ENCODE assay signal across 7 cellular contexts in genomic region chr12:79690156-79690605, GRCh38. TPM values are rescaled to one million over a fixed set of nuclear protein-coding genes. Genes with fewer than 3 reads are reported as not detected.
DNase-seq lines count a peak whose midpoint lies in the region; ATAC-seq lines count a peak whose summit lies in the region.

No MANE protein-coding gene starts in this region.

- ATAC-seq in GM19468 (IDR thresholded peaks at IDR 0.05; ENCODE audit: extremely low read depth, unreplicated experiment) (peak; percentile 1), HG03521 (IDR thresholded peaks at IDR 0.05; ENCODE audit: unreplicated experiment) (peak; percentile 16)

- H3K4me1 Mint-ChIP-seq in activated CD4-positive, alpha-beta memory T cell treated with anti-CD3 and anti-CD28 coated beads, Interleukin-2, amount 10 ng/mL, durations not matched to agents 7 days and 5 days = peaks cover 14% of the 10 kb centered on the region

- no peaks in the 10 kb centered on the region for H3K9me3 Mint-ChIP-seq in activated CD4-positive, alpha-beta memory T cell treated with anti-CD3 and anti-CD28 coated beads, Interleukin-2, amount 10 ng/mL, durations not matched to agents 7 days and 5 days

- POLR2A ChIA-PET in activated CD4-positive, alpha-beta memory T cell treated with anti-CD3 and anti-CD28 coated beads, Interleukin-2, amount 10 ng/mL, durations not matched to agents 7 days and 5 days (lab: Charles Lee) = no interaction called here

- peaks cover 0 to 10% (median 2%) of the 10 kb centered on the region in 3 donors for H3K4me1 ChIP-seq in skeletal muscle tissue (ENCODE audit: control insufficient read depth in 3 of 3, insufficient read depth in 3 of 3, low read length in 3 of 3)

- H3K9ac ChIP-seq in skeletal muscle tissue (ENCODE audit: low read depth in 1 of 3, low read length in 3 of 3) = peak overlapping the region in 2 of 3 donors; percentile 15 to 40

- no peaks in the 10 kb centered on the region for H3K36me3 Mint-ChIP-seq in activated CD4-positive, alpha-beta memory T cell treated with anti-CD3 and anti-CD28 coated beads, Interleukin-2, amount 10 ng/mL, durations not matched to agents 7 days and 5 days (ENCODE audit: low read depth)

- no peak overlapping the region for H3K27ac ChIP-seq in skeletal muscle tissue (ENCODE audit: low read depth, low read length)

- DNase-seq in activated CD4-positive, alpha-beta memory T cell treated with anti-CD3 and anti-CD28 coated beads, Interleukin-2, amount 10 ng/mL, durations not matched to agents 7 days and 5 days = no peak
- DNase-seq in hepatic stellate cell (ENCODE audit: low spot score) (peak; percentile 45), CD1c-positive myeloid dendritic cell (ENCODE audit: extremely low spot score) (no peak)

- H3K27me3 Mint-ChIP-seq in activated CD4-positive, alpha-beta memory T cell treated with anti-CD3 and anti-CD28 coated beads, Interleukin-2, amount 10 ng/mL, durations not matched to agents 7 days and 5 days = peaks cover 54% of the 10 kb centered on the region

- H3K4me3 ChIP-seq in GM08714 (ENCODE audit: low read length) (peak overlapping the region; percentile 96), skeletal muscle tissue (ENCODE audit: low read length in 3 of 3) (peak overlapping the region; percentile 49 to 73 (median 73))

- peak overlapping the region; percentile 63 for H3K4me3 Mint-ChIP-seq in activated CD4-positive, alpha-beta memory T cell treated with anti-CD3 and anti-CD28 coated beads, Interleukin-2, amount 10 ng/mL, durations not matched to agents 7 days and 5 days

- no peaks in the 10 kb centered on the region for H3K36me3 ChIP-seq in skeletal muscle tissue (ENCODE audit: control insufficient read depth in 3 of 3, insufficient read depth in 3 of 3, low read length in 3 of 3)

- no peak overlapping the region for H3K27ac Mint-ChIP-seq in activated CD4-positive, alpha-beta memory T cell treated with anti-CD3 and anti-CD28 coated beads, Interleukin-2, amount 10 ng/mL, durations not matched to agents 7 days and 5 days

- CTCF ChIA-PET in activated CD4-positive, alpha-beta memory T cell treated with anti-CD3 and anti-CD28 coated beads, Interleukin-2, amount 10 ng/mL, durations not matched to agents 7 days and 5 days (lab: Charles Lee) = interaction anchor here (0.6 kb wide), 1 partner anchor 131 kb away, joined by 3 read pairs; no protein-coding TSS in a partner anchor

- H3K27me3 ChIP-seq in skeletal muscle tissue (ENCODE audit: control insufficient read depth in 3 of 3, insufficient read depth in 3 of 3, low read length in 3 of 3) = peaks cover 6 to 28% (median 26%) of the 10 kb centered on the region in 3 donors

- H3K9me3 ChIP-seq in skeletal muscle tissue (ENCODE audit: control insufficient read depth in 3 of 3, low read length in 3 of 3) = no peaks in the 10 kb centered on the region

RNA-seq across cellular contexts. Expression of gene PAWR, which starts 0.6 kb away (rescaled TPM):
- total RNA-seq in activated CD4-positive, alpha-beta memory T cell treated with anti-CD3 and anti-CD28 coated beads, Interleukin-2, amount 10 ng/mL, durations not matched to agents 7 days and 5 days = 1 to 10 TPM; 1.0 to 3.3 TPM
- 8.4 TPM for total RNA-seq in skeletal muscle tissue
